In the genomic region with DNA sequence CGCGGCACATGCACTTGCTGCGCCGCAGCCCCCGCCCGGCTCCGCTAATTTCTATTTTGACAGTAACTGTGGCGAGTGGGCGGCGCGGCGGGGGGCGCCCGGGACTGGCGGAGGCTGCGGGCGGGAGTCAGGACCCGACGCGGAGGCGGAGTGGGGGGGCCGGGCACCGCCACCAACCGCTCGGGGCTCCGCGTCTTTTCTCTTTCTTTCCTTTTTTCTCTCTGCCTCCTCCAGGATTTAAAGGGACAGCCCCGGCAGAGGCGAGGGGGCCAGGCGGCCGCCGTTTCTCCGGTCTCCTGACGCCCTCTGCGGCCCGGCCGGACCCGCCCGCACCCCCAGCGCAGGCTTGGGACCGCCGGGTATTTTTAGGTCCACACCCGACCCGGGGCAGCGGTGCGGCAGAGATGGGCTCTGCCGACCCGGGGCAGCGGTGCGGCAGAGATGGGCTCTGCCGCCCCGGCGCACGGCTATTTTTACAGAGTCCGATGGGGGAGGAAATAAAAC, we compare ENCODE assay signal across 7 cellular contexts. TPM values are rescaled to one million over a fixed set of nuclear protein-coding genes. Genes with fewer than 3 reads are reported as not detected.
DNase-seq lines count a peak whose midpoint lies in the region; ATAC-seq and TF ChIP-seq lines count a peak whose summit lies in the region.

No MANE protein-coding gene starts in this region.

- H3K27me3 ChIP-seq in HL-60 (ENCODE audit: insufficient read depth, poor library complexity, severe bottlenecking) (peaks cover 52% of the 10 kb centered on the region), neuron (ENCODE audit: insufficient read depth, low read length) (peaks cover 57% of the 10 kb centered on the region)

- peak overlapping the region; percentile 97 for H2AFZ ChIP-seq in neuron (ENCODE audit: low read depth, low read length)

- H3K4me3 ChIP-seq in HL-60 (replicated peaks; ENCODE audit: insufficient read depth, low read length) (peak overlapping the region; percentile 66), foreskin fibroblast (ENCODE audit: low read depth in 1 of 2, low read length in 2 of 2) (peak overlapping the region; percentile 61 to 75), neuron (ENCODE audit: low read length) (peak overlapping the region; percentile 50)

- H3K27ac Mint-ChIP-seq in activated CD4-positive, alpha-beta memory T cell treated with anti-CD3 and anti-CD28 coated beads, Interleukin-2, amount 10 ng/mL, durations not matched to agents 7 days and 5 days, result no peak overlapping the region

- peak overlapping the region; percentile 56 for H3K4me3 Mint-ChIP-seq in activated CD4-positive, alpha-beta memory T cell treated with anti-CD3 and anti-CD28 coated beads, Interleukin-2, amount 10 ng/mL, durations not matched to agents 7 days and 5 days

- POLR2A ChIA-PET in activated CD4-positive, alpha-beta memory T cell treated with anti-CD3 and anti-CD28 coated beads, Interleukin-2, amount 10 ng/mL, durations not matched to agents 7 days and 5 days (lab: Charles Lee), result no interaction called here

- no peaks in the 10 kb centered on the region for H3K36me3 Mint-ChIP-seq in activated CD4-positive, alpha-beta memory T cell treated with anti-CD3 and anti-CD28 coated beads, Interleukin-2, amount 10 ng/mL, durations not matched to agents 7 days and 5 days (ENCODE audit: low read depth)

- H3K9me3 Mint-ChIP-seq in activated CD4-positive, alpha-beta memory T cell treated with anti-CD3 and anti-CD28 coated beads, Interleukin-2, amount 10 ng/mL, durations not matched to agents 7 days and 5 days, result no peaks in the 10 kb centered on the region

- peaks cover 24% of the 10 kb centered on the region for H3K4me1 Mint-ChIP-seq in activated CD4-positive, alpha-beta memory T cell treated with anti-CD3 and anti-CD28 coated beads, Interleukin-2, amount 10 ng/mL, durations not matched to agents 7 days and 5 days

- H3K27me3 Mint-ChIP-seq in activated CD4-positive, alpha-beta memory T cell treated with anti-CD3 and anti-CD28 coated beads, Interleukin-2, amount 10 ng/mL, durations not matched to agents 7 days and 5 days, result peaks cover 73% of the 10 kb centered on the region

- CTCF ChIA-PET in activated CD4-positive, alpha-beta memory T cell treated with anti-CD3 and anti-CD28 coated beads, Interleukin-2, amount 10 ng/mL, durations not matched to agents 7 days and 5 days (lab: Charles Lee), result interaction anchor here (2.0 kb wide), 1 partner anchor 9 kb away, joined by 4 read pairs; no protein-coding TSS in a partner anchor

- no peak for DNase-seq in HL-60 (ENCODE audit: low read depth in 1 of 2, low spot score in 1 of 2)
- DNase-seq in activated CD4-positive, alpha-beta memory T cell treated with anti-CD3 and anti-CD28 coated beads, Interleukin-2, amount 10 ng/mL, durations not matched to agents 7 days and 5 days, result no peak
- DNase-seq in foreskin fibroblast, result peak in 1 of 2 donors; percentile 42
- no peak for DNase-seq in EL

- H3K36me3 ChIP-seq in neuron (ENCODE audit: insufficient read depth, low read length), result no peaks in the 10 kb centered on the region

- H3K9me3 ChIP-seq in neuron (ENCODE audit: low read length), result no peaks in the 10 kb centered on the region

- TF ChIP-seq CTCF in HL-60 (IDR thresholded peaks at IDR 0.05; ENCODE audit: insufficient read depth, low read length) (no peak), foreskin fibroblast (IDR thresholded peaks at IDR 0.05; ENCODE audit: low read depth, low read length) (no peak)

- no peak overlapping the region for H3K27ac ChIP-seq in HL-60 (replicated peaks)

- peaks cover 7% of the 10 kb centered on the region for H3K4me1 ChIP-seq in neuron (ENCODE audit: insufficient read depth, low read length)

- ATAC-seq in GM18498 (IDR thresholded peaks at IDR 0.05; ENCODE audit: unreplicated experiment) (peak; percentile 23), GM18870 (IDR thresholded peaks at IDR 0.05; ENCODE audit: unreplicated experiment) (no peak)

RNA-seq across cellular contexts. Expression of gene ZBTB7C, which starts 0.5 kb away (rescaled TPM):
- total RNA-seq in activated CD4-positive, alpha-beta memory T cell treated with anti-CD3 and anti-CD28 coated beads, Interleukin-2, amount 10 ng/mL, durations not matched to agents 7 days and 5 days, result under 1 TPM; 0.81 to 0.95 TPM
